28 cellular contexts compared by ENCODE assay signal in the genomic region with DNA sequence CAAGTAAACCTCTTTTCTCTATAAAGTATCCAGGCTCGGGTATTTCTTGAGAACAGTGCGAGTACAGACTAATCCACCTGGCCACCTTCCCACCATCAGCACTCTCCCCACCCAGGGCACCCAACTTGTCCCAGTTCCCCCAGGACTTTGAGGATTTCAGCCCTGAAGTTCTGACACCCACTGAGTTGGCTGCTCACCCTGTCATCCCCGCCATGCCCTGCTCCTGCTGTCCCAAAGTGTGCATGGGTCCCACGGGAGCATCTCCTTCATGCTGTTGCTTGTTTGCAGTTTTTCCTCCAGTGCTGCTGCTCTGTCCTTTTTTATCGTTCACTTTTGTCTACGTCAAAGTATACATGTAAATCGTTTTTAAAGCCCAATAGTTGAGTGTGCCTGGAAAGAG.
"Had no signal": no experiment of that assay in that cellular context is flagged by ENCODE, and none has a peak within 500 bp of the region (broad histone marks: within the 10 kb centered on the region; RNA-seq: fewer than 3 reads in every experiment).

No MANE protein-coding gene starts in this region.

- H3K27ac Mint-ChIP-seq: dendritic cell treated with granulocyte-macrophage colony-stimulating factor and Interleukin-4, amounts not matched to agents 40 ng/mL and 50 ng/mL, for 4 days; endodermal cell; mesothelial cell of epicardium; neural progenitor cell; stimulated activated effector memory CD8-positive, alpha-beta T cell treated with anti-CD3 and anti-CD28 coated beads, Interleukin-12 subunit alpha, Interleukin-12 subunit beta, amount 100 ng/mL, for 72 hours had no signal

- H3K9me3 Mint-ChIP-seq: dendritic cell treated with granulocyte-macrophage colony-stimulating factor and Interleukin-4, amounts not matched to agents 40 ng/mL and 50 ng/mL, for 4 days; endodermal cell; mesothelial cell of epicardium; naive B cell; nephron; neural progenitor cell; stimulated activated effector memory CD8-positive, alpha-beta T cell treated with anti-CD3 and anti-CD28 coated beads, Interleukin-12 subunit alpha, Interleukin-12 subunit beta, amount 100 ng/mL, for 72 hours had no signal

- H3K4me1 ChIP-seq: foreskin keratinocyte, gastroesophageal sphincter, left lung, parathyroid adenoma, prostate gland, stomach, thyroid gland had no signal

- H3K36me3 ChIP-seq: esophagus muscularis mucosa, gastroesophageal sphincter, heart right ventricle, left lung, neural progenitor cell, prostate gland, sigmoid colon, stomach, thyroid gland, vagina had no signal

- H3K4me2 ChIP-seq: neural progenitor cell had no signal

- ATAC-seq: foreskin keratinocyte; gastroesophageal sphincter; heart right ventricle; left cardiac atrium; left lung; mucosa of descending colon; right cardiac atrium; stimulated activated effector memory CD8-positive, alpha-beta T cell treated with anti-CD3 and anti-CD28 coated beads, Interleukin-12 subunit alpha, Interleukin-12 subunit beta, amount 100 ng/mL, for 72 hours had no signal

- H3K9ac ChIP-seq: neural progenitor cell, parathyroid adenoma had no signal

- H3K36me3 Mint-ChIP-seq: naive B cell; neural progenitor cell; stimulated activated effector memory CD8-positive, alpha-beta T cell treated with anti-CD3 and anti-CD28 coated beads, Interleukin-12 subunit alpha, Interleukin-12 subunit beta, amount 100 ng/mL, for 72 hours had no signal

- H3K27me3 ChIP-seq: esophagus muscularis mucosa, left lung, neural progenitor cell, sigmoid colon, thyroid gland, vagina had no signal

- H3K4me3 Mint-ChIP-seq: dendritic cell treated with granulocyte-macrophage colony-stimulating factor and Interleukin-4, amounts not matched to agents 40 ng/mL and 50 ng/mL, for 4 days; endodermal cell; mesothelial cell of epicardium; naive B cell; neural progenitor cell; stimulated activated effector memory CD8-positive, alpha-beta T cell treated with anti-CD3 and anti-CD28 coated beads, Interleukin-12 subunit alpha, Interleukin-12 subunit beta, amount 100 ng/mL, for 72 hours had no signal

- H3K4me3 ChIP-seq: heart right ventricle, left lung, mucosa of descending colon, neural progenitor cell, prostate gland, stomach, thyroid gland had no signal

- H3K27ac ChIP-seq: esophagus muscularis mucosa, foreskin keratinocyte, gastroesophageal sphincter, heart right ventricle, left lung, neural progenitor cell, parathyroid adenoma, prostate gland, sigmoid colon, stomach, thyroid gland, vagina had no signal

- H3K4me1 Mint-ChIP-seq: endodermal cell; naive B cell; stimulated activated effector memory CD8-positive, alpha-beta T cell treated with anti-CD3 and anti-CD28 coated beads, Interleukin-12 subunit alpha, Interleukin-12 subunit beta, amount 100 ng/mL, for 72 hours had no signal

- DNase-seq: effector CD8-positive, alpha-beta T cell; endodermal cell; foreskin keratinocyte; heart right ventricle; hippocampal formation; left cardiac atrium; left lung; mesenchymal stem cell; mucosa of descending colon; naive B cell; right cardiac atrium; sigmoid colon; stimulated activated CD4-positive, alpha-beta T cell treated with anti-CD3 and anti-CD28 coated beads, Interleukin-2, amount 100 ng/mL, for 24 hours; stimulated activated CD4-positive, alpha-beta T cell treated with anti-CD3 and anti-CD28 coated beads, Interleukin-4, amount 100 ng/mL, for 24 hours; stimulated activated naive CD4-positive, alpha-beta T cell treated with Interleukin-2 at 50 U/mL for 16 hours; stomach; thyroid gland; trophoblast cell had no signal

- H2AFZ ChIP-seq: neural progenitor cell, parathyroid adenoma had no signal

- H3K9me3 ChIP-seq: esophagus muscularis mucosa, gastroesophageal sphincter, heart right ventricle, left lung, mucosa of descending colon, prostate gland, sigmoid colon, stomach, thyroid gland, vagina had no signal
